ENCODE assay signal across 18 cellular contexts in genomic region chr16:85605051-85605911, GRCh38.
DNase-seq lines count a peak whose midpoint lies in the region; ATAC-seq and TF ChIP-seq lines count a peak whose summit lies in the region.
"Had no signal": no experiment of that assay in that cellular context is flagged by ENCODE, and none has a peak within 500 bp of the region (broad histone marks: within the 10 kb centered on the region; RNA-seq: fewer than 3 reads in every experiment).

No MANE protein-coding gene starts in this region.

- no peaks in the 10 kb centered on the region for H3K36me3 Mint-ChIP-seq in nephron progenitor cell (ENCODE audit: low read depth)

- H3K4me3 Mint-ChIP-seq in nephron progenitor cell, result peak overlapping the region; percentile 25
- H3K4me3 Mint-ChIP-seq: activated T-helper 17 cell treated with anti-CD3 and anti-CD28 coated beads, Interleukin-2, amount 50 U/mL, for 72 hours had no signal

- POLR2A ChIA-PET in RWPE1 (lab: Yijun Ruan, JAX; ENCODE audit: low non-redundant PET), result no interaction called here

- H3K27ac Mint-ChIP-seq in nephron progenitor cell, result no peak overlapping the region
- H3K27ac Mint-ChIP-seq: activated T-helper 17 cell treated with anti-CD3 and anti-CD28 coated beads, Interleukin-2, amount 50 U/mL, for 72 hours had no signal

- H3K27ac ChIP-seq in C4-2B (peak overlapping the region; percentile 99), RWPE1 (peak overlapping the region; percentile 4; the same call in 1 of the 2 replicates)
- H3K27ac ChIP-seq: HL-60 had no signal

- H3K4me1 Mint-ChIP-seq in nephron progenitor cell, result peaks cover 92% of the 10 kb centered on the region
- H3K4me1 Mint-ChIP-seq: activated T-helper 17 cell treated with anti-CD3 and anti-CD28 coated beads, Interleukin-2, amount 50 U/mL, for 72 hours had no signal

- H3K9me3 ChIP-seq in iPS-18c (ENCODE audit: control insufficient read depth, insufficient read depth, low read length), result no peaks in the 10 kb centered on the region

- H3K9me3 Mint-ChIP-seq in nephron progenitor cell, result no peaks in the 10 kb centered on the region
- H3K9me3 Mint-ChIP-seq: activated T-helper 17 cell treated with anti-CD3 and anti-CD28 coated beads, Interleukin-2, amount 50 U/mL, for 72 hours had no signal

- peaks cover 31% of the 10 kb centered on the region for H3K27me3 Mint-ChIP-seq in nephron progenitor cell (ENCODE audit: low read depth, poor library complexity)
- H3K27me3 Mint-ChIP-seq: activated T-helper 17 cell treated with anti-CD3 and anti-CD28 coated beads, Interleukin-2, amount 50 U/mL, for 72 hours had no signal

- TF ChIP-seq CTCF in C4-2B (conservative IDR thresholded peaks at IDR 0.05) (no peak), RWPE1 (conservative IDR thresholded peaks at IDR 0.05; ENCODE audit: low read depth) (no peak), nephron progenitor cell (IDR thresholded peaks at IDR 0.05) (no peak)

- CTCF ChIA-PET in RWPE1 (lab: Yijun Ruan, JAX), result interaction anchor here (1.0 kb wide), 1 partner anchor 227 kb away, joined by 3 read pairs; no protein-coding TSS in a partner anchor

- DNase-seq in RWPE1 (ENCODE audit: low spot score) (no peak), nephron progenitor cell (no peak), cerebellar nuclear complex (lab: John Stamatoyannopoulos, UW) (no peak), cortex of kidney (lab: John Stamatoyannopoulos, UW) (no peak), NCI-H524 treated with DMSO at 0.1 percent for 48 hours (lab: John Stamatoyannopoulos, UW) (no peak)
- DNase-seq: COR-L47; KBM-7; NCI-H1105; NCI-H2107; NCI-H69; retina; stimulated activated naive CD4-positive, alpha-beta T cell treated with Interleukin-2 at 50 U/mL for 16 hours had no signal

- H3K4me3 ChIP-seq in iPS-18c (ENCODE audit: insufficient read depth, low read depth, low read length), result 0 out of 2 replicates have a peak overlapping the region, but pooled peaks have one; percentile 5
- H3K4me3 ChIP-seq: lung had no signal

- ATAC-seq in HG02973 (IDR thresholded peaks at IDR 0.05; ENCODE audit: unreplicated experiment), result no peak
- ATAC-seq: activated T-helper 17 cell treated with anti-CD3 and anti-CD28 coated beads, Interleukin-2, amount 50 U/mL, for 72 hours had no signal
